9 cellular contexts compared by ENCODE assay signal in the genomic region with DNA sequence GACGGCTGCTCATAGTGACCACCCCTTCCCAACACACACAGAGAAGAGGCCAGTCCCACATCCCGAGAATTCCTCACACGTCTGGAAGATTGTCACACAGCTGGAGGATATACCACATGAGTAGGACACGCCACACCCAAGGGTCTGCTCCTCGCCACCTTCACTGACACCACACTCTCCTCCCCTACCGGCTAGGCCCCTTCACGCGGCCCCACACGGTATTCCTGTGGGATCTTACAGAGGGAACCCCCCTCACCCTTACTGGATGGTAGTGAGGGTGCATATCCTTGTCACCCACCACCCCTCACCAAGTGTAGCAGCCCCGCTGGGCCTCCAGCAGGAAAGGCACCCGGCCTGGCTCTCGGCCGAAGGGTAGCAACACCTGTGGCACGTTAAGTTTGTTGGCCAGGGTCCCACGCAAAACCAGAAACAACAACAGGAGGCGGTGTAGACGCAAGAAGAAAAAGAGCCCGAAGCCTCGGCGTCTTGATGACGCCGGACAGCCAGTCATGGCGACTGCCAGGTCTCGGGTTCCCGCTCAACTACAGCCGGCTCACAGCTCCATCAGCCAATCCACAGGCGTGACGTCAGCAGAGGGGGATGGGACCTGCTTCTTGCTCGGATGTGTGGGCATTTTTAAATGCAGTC. TPM values are rescaled to one million over a fixed set of nuclear protein-coding genes. Genes with fewer than 3 reads are reported as not detected.
DNase-seq lines count a peak whose midpoint lies in the region; ATAC-seq, FAIRE-seq and TF ChIP-seq lines count a peak whose summit lies in the region.
"Had no signal": no experiment of that assay in that cellular context is flagged by ENCODE, and none has a peak within 500 bp of the region (broad histone marks: within the 10 kb centered on the region; RNA-seq: fewer than 3 reads in every experiment).

TSS of gene NUP210L (minus strand) at position 540 of the 648 bp plus-strand sequence.

- peaks cover 0 to 7% (median 2%) of the 10 kb centered on the region in 9 donors for H3K9me3 Mint-ChIP-seq in naive thymus-derived CD8-positive, alpha-beta T cell

- intact Hi-C loops in endothelial cell of umbilical vein (cut with micrococcal nuclease): loop anchor here (10.0 kb wide), 1 partner anchor 160 kb away; the partner anchor contains the start of gene RPS27

- H3K36me3 ChIP-seq in endothelial cell of umbilical vein (ENCODE audit: control insufficient read depth in 2 of 2, extremely low read depth in 1 of 2, insufficient read depth in 2 of 2, low read length in 2 of 2): peaks cover 8 to 17% of the 10 kb centered on the region in 2 experiments

- H2AFZ ChIP-seq in endothelial cell of umbilical vein (ENCODE audit: low read depth, low read length): no peak within 1 kb of the TSS

- peak within 1 kb of the TSS; percentile 58 for H3K9ac ChIP-seq in endothelial cell of umbilical vein (replicated peaks; ENCODE audit: extremely low read depth, insufficient read depth, low read length)

- H3K4me1 ChIP-seq in endothelial cell of umbilical vein (ENCODE audit: control insufficient read depth, extremely low read depth, insufficient read depth, low read length): peaks cover 25% of the 10 kb centered on the region

- peak within 1 kb of the TSS; percentile 91 to 98 (median 94) for H3K27ac Mint-ChIP-seq in naive thymus-derived CD8-positive, alpha-beta T cell

- H3K4me3 Mint-ChIP-seq in naive thymus-derived CD8-positive, alpha-beta T cell: peak within 1 kb of the TSS in 9 of 10 donors; percentile 10 to 65 (median 45)

- CTCF ChIA-PET in endothelial cell of umbilical vein (lab: Charles Lee): interaction anchor here (0.7 to 1.5 kb wide), 5 partner anchors 8 to 180 kb away, joined by 3 to 5 read pairs (median 4); no protein-coding TSS in a partner anchor

- TF ChIP-seq CTCF in endothelial cell of umbilical vein (IDR thresholded peaks at IDR 0.05; ENCODE audit: extremely low read depth in 1 of 2, insufficient read depth in 1 of 2, low read depth in 1 of 2, low read length in 2 of 2): no peak

- DNase-seq in AG20443 (ENCODE audit: low spot score) (peak; percentile 29), NCI-H2029 treated with DMSO at 0.1 percent for 48 hours (lab: John Stamatoyannopoulos, UW) (peak; percentile 79), endothelial cell of umbilical vein (ENCODE audit: low read depth, low spot score) (no peak), medulla oblongata (ENCODE audit: extremely low spot score) (no peak), NOMO-1 treated with DMSO at 0.1 percent for 48 hours (lab: John Stamatoyannopoulos, UW; ENCODE audit: unreplicated experiment) (no peak), cerebellar nuclear complex (lab: John Stamatoyannopoulos, UW) (no peak), glomerular visceral epithelial cell (ENCODE audit: extremely low spot score) (no peak)
- peak in 1 of 10 donors; percentile 41 for DNase-seq in naive thymus-derived CD8-positive, alpha-beta T cell
- DNase-seq: NCI-H1105 treated with DMSO at 0.1 percent for 48 hours had no signal

- peak within 1 kb of the TSS; percentile 27 for H3K4me2 ChIP-seq in endothelial cell of umbilical vein (ENCODE audit: insufficient read depth, low read length)

- peaks cover 39 to 71% (median 59%) of the 10 kb centered on the region in 4 donors for H3K4me1 Mint-ChIP-seq in naive thymus-derived CD8-positive, alpha-beta T cell

- POLR2A ChIA-PET in endothelial cell of umbilical vein (lab: Charles Lee): interaction anchor here (1.0 kb wide), 1 partner anchor 22 kb away, joined by 3 read pairs; no protein-coding TSS in a partner anchor
- POLR2A ChIA-PET in naive thymus-derived CD8-positive, alpha-beta T cell (lab: Charles Lee): interaction anchor here (1.2 to 7.3 kb wide), 4 partner anchors 13 to 164 kb away, joined by 3 to 73 read pairs (median 30); partner anchors contain the start of gene RPS27

- H3K27me3 Mint-ChIP-seq in naive thymus-derived CD8-positive, alpha-beta T cell: no peaks in the 10 kb centered on the region

- H3K36me3 Mint-ChIP-seq in naive thymus-derived CD8-positive, alpha-beta T cell: peaks cover 13 to 49% (median 16%) of the 10 kb centered on the region in 3 donors

- TF ChIP-seq POLR2A in endothelial cell of umbilical vein (IDR thresholded peaks at IDR 0.05; ENCODE audit: low read depth, low read length): peak; percentile 21

- peak; percentile 21 for FAIRE-seq in endothelial cell of umbilical vein (lab: Jason Lieb, UNC)

- BruUV-seq in endothelial cell of umbilical vein (replicated peaks; lab: Mats Ljungman, UMichigan): no TSS peak

- peak within 1 kb of the TSS; percentile 76 for H3K27ac ChIP-seq in endothelial cell of umbilical vein (ENCODE audit: insufficient read depth, low read depth, low read length)

- dilution Hi-C loops in endothelial cell of umbilical vein (cut with MboI; ENCODE audit: extremely low pct_ligation_motif_present, low sequenced_read_pairs): no loop called here

- H3K27me3 ChIP-seq in endothelial cell of umbilical vein (ENCODE audit: control insufficient read depth in 2 of 2, insufficient read depth in 2 of 2, low read length in 2 of 2): no peaks in the 10 kb centered on the region

- no peaks in the 10 kb centered on the region for H3K9me1 ChIP-seq in endothelial cell of umbilical vein (replicated peaks; ENCODE audit: control insufficient read depth, extremely low read depth, insufficient read depth, low read length)

- no peak within 1 kb of the TSS for H3K4me3 ChIP-seq in endothelial cell of umbilical vein (replicated peaks in 1 of 3; ENCODE audit: insufficient read depth in 1 of 3, low read depth in 1 of 3, low read length in 3 of 3)

- no peak for ATAC-seq in naive thymus-derived CD8-positive, alpha-beta T cell

- H3K79me2 ChIP-seq in endothelial cell of umbilical vein (ENCODE audit: control insufficient read depth, insufficient read depth, low read length): peaks cover 16% of the 10 kb centered on the region

- no peaks in the 10 kb centered on the region for H3K9me3 ChIP-seq in endothelial cell of umbilical vein (replicated peaks; ENCODE audit: control insufficient read depth, insufficient read depth, low read length)

- H4K20me1 ChIP-seq in endothelial cell of umbilical vein (replicated peaks; ENCODE audit: control insufficient read depth, extremely low read depth, insufficient read depth, low read length): no peaks in the 10 kb centered on the region

TF ChIP-seq in endothelial cell of umbilical vein, 7 proteins besides CTCF, POLR2A, EP300 and RAD21:
- TF ChIP-seq MAX (IDR thresholded peaks at IDR 0.05; ENCODE audit: insufficient read depth, insufficient read length) (peak; percentile 12), MYC (IDR thresholded peaks at IDR 0.05; ENCODE audit: low read depth, low read length) (no peak)

RNA-seq across cellular contexts. Expression of gene NUP210L, which starts in this region (rescaled TPM):
- total RNA-seq in endothelial cell of umbilical vein: 0.07 TPM in 1 of 2 replicates, not detected in the other
- 0.01 TPM in 1 of 2 replicates, not detected in the other for polyA plus RNA-seq in endothelial cell of umbilical vein
- polyA plus RNA-seq in endothelial cell of umbilical vein (2011; cell fraction: cytosol; rRNA removed): 0.01 TPM in 1 of 2 replicates, not detected in the other
- polyA plus RNA-seq in endothelial cell of umbilical vein (2011; cell fraction: nucleus; rRNA removed): 0.07 TPM in 2 replicates
- not detected in 2 replicates for polyA plus RNA-seq in endothelial cell of umbilical vein (2012)
- polyA minus RNA-seq in endothelial cell of umbilical vein: 0.04 TPM in 1 of 2 replicates, not detected in the other
- polyA minus RNA-seq in endothelial cell of umbilical vein (2011; cell fraction: cytosol; rRNA and poly(A)+ RNA removed): not detected
- polyA minus RNA-seq in endothelial cell of umbilical vein (2011; cell fraction: nucleus; rRNA and poly(A)+ RNA removed): 0.10 TPM in 2 replicates
- total RNA-seq in naive thymus-derived CD8-positive, alpha-beta T cell: under 1 TPM; 0.16 to 0.22 TPM
- polyA plus RNA-seq in naive thymus-derived CD8-positive, alpha-beta T cell: under 1 TPM in 1 of 3 donors, not detected in 2; 0.06 TPM

Comparison
In these comparisons a context has a peak if more than half of its experiments do, and no peak if none do; other contexts are left out.
1. DNase-seq: peak in AG20443 (single experiment) and NCI-H2029 treated with DMSO at 0.1 percent for 48 hours (single experiment); none in endothelial cell of umbilical vein (single experiment), medulla oblongata (single experiment), NOMO-1 treated with DMSO at 0.1 percent for 48 hours (single experiment), cerebellar nuclear complex (0 of 2) and glomerular visceral epithelial cell (single experiment).